In the genomic region with DNA sequence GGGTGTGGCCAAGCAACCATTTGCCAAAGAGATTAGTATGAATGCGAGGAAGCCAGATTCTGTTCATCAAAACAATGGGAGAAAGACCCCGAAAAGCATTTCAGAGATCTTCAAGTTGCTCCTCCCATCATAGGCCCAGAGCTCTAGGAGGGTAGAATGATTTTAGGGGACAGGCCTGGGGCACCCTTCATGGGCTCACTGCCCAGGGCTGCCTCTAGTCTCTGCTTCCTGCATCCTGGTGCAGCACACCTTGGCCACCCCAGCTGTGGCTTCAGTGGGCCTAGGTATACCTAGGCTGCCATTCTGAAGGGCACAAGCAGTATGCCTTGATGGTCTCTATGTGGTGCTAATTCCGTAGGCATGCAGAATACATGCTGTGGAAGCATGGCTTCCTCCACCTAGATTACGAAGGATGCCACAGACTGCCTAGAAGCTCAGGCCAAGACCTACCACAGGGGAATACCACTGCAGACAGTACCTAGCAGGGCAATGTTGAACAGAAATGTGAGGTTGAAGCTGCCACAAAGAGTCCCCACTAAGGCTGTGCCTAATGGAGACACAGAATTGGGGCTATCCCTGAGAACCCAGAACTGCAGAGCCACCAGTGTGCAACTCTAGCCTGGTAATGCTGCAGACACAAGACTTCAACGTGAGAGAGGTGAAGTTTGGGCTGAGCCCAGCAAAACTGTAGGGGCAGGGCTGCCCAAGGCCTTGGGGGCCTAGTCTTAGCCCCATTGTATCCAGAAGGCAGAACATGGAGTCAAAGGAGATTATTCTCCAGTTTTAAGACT, we compare ENCODE assay signal across 2 cellular contexts.
TF ChIP-seq lines count a peak whose summit lies in the region.

No MANE protein-coding gene starts in this region.

TF ChIP-seq in HEK293, 187 proteins besides CTCF, POLR2A, EP300 and RAD21:
- no peak for TF ChIP-seq ZNF202 (tag by site-specific recombination; IDR thresholded peaks at IDR 0.05; ENCODE audit: borderline replicate concordance)
- peak; percentile 56 for TF ChIP-seq ZNF585B (tag by site-specific recombination; IDR thresholded peaks at IDR 0.05)

TF ChIP-seq in H1, 55 proteins besides CTCF, POLR2A, EP300 and RAD21:
- TF ChIP-seq HDAC2 (IDR thresholded peaks at IDR 0.05; ENCODE audit: borderline replicate concordance in 1 of 2, low read depth in 2 of 2, low read length in 2 of 2) (no peak), SP2 (IDR thresholded peaks at IDR 0.05; ENCODE audit: low read length) (no peak), POLR2AphosphoS5 (IDR thresholded peaks at IDR 0.05; ENCODE audit: low read depth, low read length) (no peak), CHD1 (IDR thresholded peaks at IDR 0.05; ENCODE audit: low read depth, low read length) (no peak), E2F6 (IDR thresholded peaks at IDR 0.05) (no peak), JUN (IDR thresholded peaks at IDR 0.05; ENCODE audit: low read depth, low read length) (no peak), BRCA1 (IDR thresholded peaks at IDR 0.05; ENCODE audit: low read depth, low read length) (no peak), CHD7 (IDR thresholded peaks at IDR 0.05; ENCODE audit: insufficient replicate concordance, low read length) (no peak), MAFK (IDR thresholded peaks at IDR 0.05; ENCODE audit: low read depth, low read length) (no peak), FOSL1 (IDR thresholded peaks at IDR 0.05; ENCODE audit: insufficient read depth, low read depth, low read length) (no peak), RXRA (IDR thresholded peaks at IDR 0.05; ENCODE audit: insufficient read depth, low read depth, low read length) (no peak), CREB1 (IDR thresholded peaks at IDR 0.05) (no peak), SP4 (IDR thresholded peaks at IDR 0.05; ENCODE audit: low read length) (no peak), SIRT6 (IDR thresholded peaks at IDR 0.05; ENCODE audit: low read length) (no peak), TEAD4 (IDR thresholded peaks at IDR 0.05; ENCODE audit: low read depth, low read length) (no peak), USF2 (IDR thresholded peaks at IDR 0.05; ENCODE audit: low read length) (no peak), BCL11A (IDR thresholded peaks at IDR 0.05; ENCODE audit: low read depth in 2 of 2, low read length in 2 of 2) (no peak), SRF (IDR thresholded peaks at IDR 0.05; ENCODE audit: low read depth, low read length) (no peak)
